In genomic region chr2:58893645-58894336, GRCh38 we compare ENCODE assay signal across 13 cellular contexts.
A peak's percentile ranks its signal among the peaks of the same experiment; 100 is the strongest.
DNase-seq lines count a peak whose midpoint lies in the region; ATAC-seq and TF ChIP-seq lines count a peak whose summit lies in the region.
"Had no signal": no experiment of that assay in that cellular context is flagged by ENCODE, and none has a peak within 500 bp of the region (broad histone marks: within the 10 kb centered on the region; RNA-seq: fewer than 3 reads in every experiment).

No MANE protein-coding gene starts in this region.

- intact Hi-C loops in gastrocnemius medialis (cut with DNase I; ENCODE audit: low total_unique reads), result no loop called here
- intact Hi-C loops in activated T-helper 1 cell treated with anti-CD3 and anti-CD28 coated beads, Interleukin-12 subunit alpha, Interleukin-12 subunit beta, Interleukin-2, Interleukin-4 antibody, amounts not matched to agents 30 ng/mL and 10 ng/mL and 1 ng/mL, durations not matched to agents 14 hours and 24 hours and 36 hours (cut with micrococcal nuclease), result no loop called here

- in situ Hi-C loops in KBM-7 (cut with MboI; ENCODE audit: low pct_unique_long_range_greater_than_20kb, low sequenced_read_pairs), result no loop called here
- in situ Hi-C loops in gastrocnemius medialis (cut with MboI; ENCODE audit: low sequenced_read_pairs in 4 of 4), result no loop called here

- H3K4me1 Mint-ChIP-seq in brain, result peaks cover 25% of the 10 kb centered on the region
- H3K4me1 Mint-ChIP-seq in activated T-helper 1 cell treated with anti-CD3 and anti-CD28 coated beads, Interleukin-12 subunit alpha, Interleukin-12 subunit beta, Interleukin-2, Interleukin-4 antibody, amounts not matched to agents 30 ng/mL and 10 ng/mL and 1 ng/mL, durations not matched to agents 14 hours and 24 hours and 36 hours (ENCODE audit: low read depth), result no peaks in the 10 kb centered on the region
- H3K4me1 Mint-ChIP-seq: B cell; CD4-positive, alpha-beta memory T cell had no signal

- peak overlapping the region in 4 of 5 experiments; percentile 18 to 91 (median 23) for H3K27ac Mint-ChIP-seq in brain
- H3K27ac Mint-ChIP-seq in activated T-helper 1 cell treated with anti-CD3 and anti-CD28 coated beads, Interleukin-12 subunit alpha, Interleukin-12 subunit beta, Interleukin-2, Interleukin-4 antibody, amounts not matched to agents 30 ng/mL and 10 ng/mL and 1 ng/mL, durations not matched to agents 14 hours and 24 hours and 36 hours, result no peak overlapping the region
- H3K27ac Mint-ChIP-seq: B cell; CD4-positive, alpha-beta memory T cell had no signal

- DNase-seq in A172 (ENCODE audit: low spot score), result peak; percentile 10
- DNase-seq in KBM-7, result peak; percentile 56
- DNase-seq in inferior parietal cortex (ENCODE audit: extremely low spot score), result peak; percentile 44
- DNase-seq in gastrocnemius medialis, result no peak
- DNase-seq in activated T-helper 1 cell treated with anti-CD3 and anti-CD28 coated beads, Interleukin-12 subunit alpha, Interleukin-12 subunit beta, Interleukin-2, Interleukin-4 antibody, amounts not matched to agents 30 ng/mL and 10 ng/mL and 1 ng/mL, durations not matched to agents 14 hours and 24 hours and 36 hours (ENCODE audit: low spot score), result no peak
- DNase-seq in stimulated activated naive CD4-positive, alpha-beta T cell treated with Interleukin-2 at 50 U/mL for 16 hours (lab: John Stamatoyannopoulos, UW), result no peak
- DNase-seq: CD4-positive, alpha-beta memory T cell; GOT3; NCI-H1092 treated with DMSO at 0.1 percent for 48 hours; NCI-H187; NCI-H82 had no signal

- no peak for TF ChIP-seq CTCF in brain (conservative IDR thresholded peaks at IDR 0.05)
- TF ChIP-seq CTCF in gastrocnemius medialis (IDR thresholded peaks at IDR 0.05 in 4 of 5, conservative IDR thresholded peaks at IDR 0.05 in 1 of 5), result no peak

- H3K4me1 ChIP-seq in gastrocnemius medialis, result no peaks in the 10 kb centered on the region

- no peaks in the 10 kb centered on the region for H3K9me3 Mint-ChIP-seq in brain
- no peaks in the 10 kb centered on the region for H3K9me3 Mint-ChIP-seq in activated T-helper 1 cell treated with anti-CD3 and anti-CD28 coated beads, Interleukin-12 subunit alpha, Interleukin-12 subunit beta, Interleukin-2, Interleukin-4 antibody, amounts not matched to agents 30 ng/mL and 10 ng/mL and 1 ng/mL, durations not matched to agents 14 hours and 24 hours and 36 hours

- no peak for TF ChIP-seq POLR2A in gastrocnemius medialis (IDR thresholded peaks at IDR 0.05)

- peak overlapping the region in 2 of 5 experiments; percentile 10 to 73 for H3K4me3 Mint-ChIP-seq in brain
- H3K4me3 Mint-ChIP-seq in activated T-helper 1 cell treated with anti-CD3 and anti-CD28 coated beads, Interleukin-12 subunit alpha, Interleukin-12 subunit beta, Interleukin-2, Interleukin-4 antibody, amounts not matched to agents 30 ng/mL and 10 ng/mL and 1 ng/mL, durations not matched to agents 14 hours and 24 hours and 36 hours, result no peak overlapping the region
- H3K4me3 Mint-ChIP-seq: B cell had no signal

- no peaks in the 10 kb centered on the region for H3K36me3 Mint-ChIP-seq in brain
- no peaks in the 10 kb centered on the region for H3K36me3 Mint-ChIP-seq in activated T-helper 1 cell treated with anti-CD3 and anti-CD28 coated beads, Interleukin-12 subunit alpha, Interleukin-12 subunit beta, Interleukin-2, Interleukin-4 antibody, amounts not matched to agents 30 ng/mL and 10 ng/mL and 1 ng/mL, durations not matched to agents 14 hours and 24 hours and 36 hours (ENCODE audit: low read depth)
- H3K36me3 Mint-ChIP-seq: CD4-positive, alpha-beta memory T cell had no signal

- H3K4me3 ChIP-seq in gastrocnemius medialis, result no peak overlapping the region

- no peak for ATAC-seq in gastrocnemius medialis

- no peaks in the 10 kb centered on the region for H3K27me3 Mint-ChIP-seq in brain
- no peaks in the 10 kb centered on the region for H3K27me3 Mint-ChIP-seq in activated T-helper 1 cell treated with anti-CD3 and anti-CD28 coated beads, Interleukin-12 subunit alpha, Interleukin-12 subunit beta, Interleukin-2, Interleukin-4 antibody, amounts not matched to agents 30 ng/mL and 10 ng/mL and 1 ng/mL, durations not matched to agents 14 hours and 24 hours and 36 hours (ENCODE audit: insufficient read depth)
- H3K27me3 Mint-ChIP-seq: CD4-positive, alpha-beta memory T cell had no signal

- H3K9me3 ChIP-seq in gastrocnemius medialis, result no peaks in the 10 kb centered on the region

- H3K27me3 ChIP-seq in gastrocnemius medialis, result no peaks in the 10 kb centered on the region

- H3K27ac ChIP-seq in gastrocnemius medialis, result no peak overlapping the region

- no peaks in the 10 kb centered on the region for H3K36me3 ChIP-seq in gastrocnemius medialis

Comparison
In these comparisons a context has a peak if more than half of its experiments do, and no peak if none do; other contexts are left out.
1. DNase-seq: peak in A172 (single experiment), KBM-7 (single experiment) and inferior parietal cortex (single experiment); none in gastrocnemius medialis (0 of 2), activated T-helper 1 cell treated with anti-CD3 and anti-CD28 coated beads, Interleukin-12 subunit alpha, Interleukin-12 subunit beta, Interleukin-2, Interleukin-4 antibody, amounts not matched to agents 30 ng/mL and 10 ng/mL and 1 ng/mL, durations not matched to agents 14 hours and 24 hours and 36 hours (single experiment) and stimulated activated naive CD4-positive, alpha-beta T cell treated with Interleukin-2 at 50 U/mL for 16 hours (single experiment).